ENCODE assay signal across 8 cellular contexts in the genomic region with DNA sequence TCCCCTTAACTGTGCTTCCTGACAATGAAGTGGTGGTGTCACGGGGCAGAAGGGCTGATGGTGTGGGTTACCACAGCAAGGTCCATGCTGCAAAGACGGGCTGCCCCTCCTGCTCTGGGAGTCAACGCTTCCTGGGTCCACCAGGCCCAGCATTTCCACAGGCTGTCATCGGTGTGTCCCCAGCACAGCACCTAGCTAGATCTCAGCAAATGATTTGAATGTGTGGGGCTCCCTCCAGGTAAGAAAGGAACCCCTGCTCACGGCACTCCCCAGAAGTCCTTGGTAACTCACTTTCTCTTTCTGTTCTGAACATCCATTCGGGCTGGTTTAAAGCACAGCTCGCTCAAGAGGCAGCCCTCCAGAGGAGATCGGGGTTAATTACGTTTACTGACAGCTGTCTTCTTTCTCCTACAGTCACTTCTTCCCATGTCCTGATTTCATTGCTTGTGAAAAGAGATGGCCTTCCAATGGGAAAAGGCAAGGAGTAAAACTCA. TPM values are rescaled to one million over a fixed set of nuclear protein-coding genes. Genes with fewer than 3 reads are reported as not detected.
DNase-seq lines count a peak whose midpoint lies in the region; ATAC-seq, FAIRE-seq and TF ChIP-seq lines count a peak whose summit lies in the region.

No MANE protein-coding gene starts in this region.

- H2AFZ ChIP-seq in keratinocyte (ENCODE audit: control insufficient read depth, low read length): peak overlapping the region; percentile 76

- FAIRE-seq in keratinocyte (lab: Jason Lieb, UNC): peak; percentile 80

- peak overlapping the region in 1 of 3 experiments; percentile 9 for H3K4me3 ChIP-seq in keratinocyte (ENCODE audit: control insufficient read depth in 2 of 3, extremely low read depth in 1 of 3, insufficient read depth in 2 of 3, low read depth in 1 of 3, low read length in 3 of 3)

- no peaks in the 10 kb centered on the region for H3K9me3 ChIP-seq in keratinocyte (ENCODE audit: control insufficient read depth, low read depth, low read length)

- H3K9me1 ChIP-seq in keratinocyte (ENCODE audit: control insufficient read depth, extremely low read depth, insufficient read depth, low read length): no peaks in the 10 kb centered on the region

- no peaks in the 10 kb centered on the region for H3K79me2 ChIP-seq in keratinocyte (ENCODE audit: control insufficient read depth, insufficient read depth, low read length)

- in situ Hi-C loops in ACHN (cut with HindIII; ENCODE audit: low pct_ligation_motif_present, low pct_unique_long_range_greater_than_20kb, low sequenced_read_pairs): no loop called here

- ATAC-seq in GM18907 (IDR thresholded peaks at IDR 0.05; ENCODE audit: unreplicated experiment) (peak; percentile 88), HG03139 (IDR thresholded peaks at IDR 0.05; ENCODE audit: unreplicated experiment) (peak; percentile 78)

- peak overlapping the region; percentile 59 for H3K4me2 ChIP-seq in keratinocyte (ENCODE audit: control insufficient read depth, extremely low read depth, insufficient read depth, low read depth, low read length)

- dilution Hi-C loops in keratinocyte (cut with MboI; ENCODE audit: extremely low pct_ligation_motif_present, low sequenced_read_pairs): no loop called here

- H3K27ac ChIP-seq in keratinocyte (ENCODE audit: control insufficient read depth, insufficient read depth, low read length): peak overlapping the region; percentile 34

- no peaks in the 10 kb centered on the region for H4K20me1 ChIP-seq in keratinocyte (ENCODE audit: control insufficient read depth, extremely low read depth, insufficient read depth, low read length)

- H3K27me3 ChIP-seq in keratinocyte (ENCODE audit: control insufficient read depth, extremely low read depth, insufficient read depth, low read length): no peaks in the 10 kb centered on the region

- TF ChIP-seq CTCF in keratinocyte (optimal IDR thresholded peaks at IDR 0.05 in 1 of 3, IDR thresholded peaks at IDR 0.05 in 1 of 3, conservative IDR thresholded peaks at IDR 0.05 in 1 of 3; ENCODE audit: extremely low read depth in 1 of 3, insufficient read depth in 2 of 3, low read length in 3 of 3): peak in 2 of 3 experiments; percentile 15 to 22

- no peaks in the 10 kb centered on the region for H3K36me3 ChIP-seq in keratinocyte (ENCODE audit: control insufficient read depth in 2 of 2, extremely low read depth in 1 of 2, insufficient read depth in 2 of 2, low read length in 2 of 2)

- peak overlapping the region; percentile 35 for H3K9ac ChIP-seq in keratinocyte (ENCODE audit: control insufficient read depth, extremely low read depth, insufficient read depth, low read length)

- H3K4me1 ChIP-seq in keratinocyte (ENCODE audit: control insufficient read depth, extremely low read depth, insufficient read depth, low read length): peaks cover 21% of the 10 kb centered on the region

- DNase-seq in ACHN: peak; percentile 70
- peak; percentile 7 for DNase-seq in RKO (ENCODE audit: low spot score)
- peak; percentile 62 for DNase-seq in activated naive CD4-positive, alpha-beta T cell treated with anti-CD3 and anti-CD28 coated beads, Interleukin-2, amount 50 U/mL, for 16 hours
- DNase-seq in keratinocyte (ENCODE audit: low read depth, low spot score): no peak
- peak; percentile 41 for DNase-seq in stimulated activated CD4-positive, alpha-beta T cell treated with anti-CD3 and anti-CD28 coated beads, Interleukin-4, amount 100 ng/mL, for 1 hour
- DNase-seq in DMS114 treated with DMSO at 0.1 percent for 48 hours (lab: John Stamatoyannopoulos, UW; ENCODE audit: unreplicated experiment): no peak

RNA-seq across cellular contexts. Expression of a gene that starts 27.3 kb away (rescaled TPM):
- polyA plus RNA-seq in keratinocyte: 0.64 to 3.5 TPM (median 1.1 TPM) in 3 replicates
- polyA plus RNA-seq in keratinocyte (2011; ENCODE audit: low read depth): 0.37 TPM
- polyA plus RNA-seq in keratinocyte (2011; cell fraction: cytosol; rRNA removed): 1.8 TPM in 2 replicates
- 2.3 and 3.0 TPM in 2 replicates for polyA plus RNA-seq in keratinocyte (2011; cell fraction: nucleus; rRNA removed)
- 0.68 and 2.4 TPM in 2 replicates for polyA plus RNA-seq in keratinocyte (2012; ENCODE audit: low replicate concordance)
- polyA minus RNA-seq in keratinocyte: 1.8 to 4.6 TPM (median 3.2 TPM) in 3 replicates
- 0.77 TPM for polyA minus RNA-seq in keratinocyte (2011; cell fraction: cytosol; rRNA and poly(A)+ RNA removed)
- 1.1 and 2.4 TPM in 2 replicates for polyA minus RNA-seq in keratinocyte (2011; cell fraction: nucleus; rRNA and poly(A)+ RNA removed)

Comparison
In these comparisons a context has a peak if more than half of its experiments do, and no peak if none do; other contexts are left out.
1. DNase-seq: peak in ACHN (single experiment), RKO (single experiment), activated naive CD4-positive, alpha-beta T cell treated with anti-CD3 and anti-CD28 coated beads, Interleukin-2, amount 50 U/mL, for 16 hours (single experiment) and stimulated activated CD4-positive, alpha-beta T cell treated with anti-CD3 and anti-CD28 coated beads, Interleukin-4, amount 100 ng/mL, for 1 hour (single experiment); none in keratinocyte (single experiment) and DMS114 treated with DMSO at 0.1 percent for 48 hours (single experiment).